ENCODE assay signal across 12 cellular contexts in the genomic region with DNA sequence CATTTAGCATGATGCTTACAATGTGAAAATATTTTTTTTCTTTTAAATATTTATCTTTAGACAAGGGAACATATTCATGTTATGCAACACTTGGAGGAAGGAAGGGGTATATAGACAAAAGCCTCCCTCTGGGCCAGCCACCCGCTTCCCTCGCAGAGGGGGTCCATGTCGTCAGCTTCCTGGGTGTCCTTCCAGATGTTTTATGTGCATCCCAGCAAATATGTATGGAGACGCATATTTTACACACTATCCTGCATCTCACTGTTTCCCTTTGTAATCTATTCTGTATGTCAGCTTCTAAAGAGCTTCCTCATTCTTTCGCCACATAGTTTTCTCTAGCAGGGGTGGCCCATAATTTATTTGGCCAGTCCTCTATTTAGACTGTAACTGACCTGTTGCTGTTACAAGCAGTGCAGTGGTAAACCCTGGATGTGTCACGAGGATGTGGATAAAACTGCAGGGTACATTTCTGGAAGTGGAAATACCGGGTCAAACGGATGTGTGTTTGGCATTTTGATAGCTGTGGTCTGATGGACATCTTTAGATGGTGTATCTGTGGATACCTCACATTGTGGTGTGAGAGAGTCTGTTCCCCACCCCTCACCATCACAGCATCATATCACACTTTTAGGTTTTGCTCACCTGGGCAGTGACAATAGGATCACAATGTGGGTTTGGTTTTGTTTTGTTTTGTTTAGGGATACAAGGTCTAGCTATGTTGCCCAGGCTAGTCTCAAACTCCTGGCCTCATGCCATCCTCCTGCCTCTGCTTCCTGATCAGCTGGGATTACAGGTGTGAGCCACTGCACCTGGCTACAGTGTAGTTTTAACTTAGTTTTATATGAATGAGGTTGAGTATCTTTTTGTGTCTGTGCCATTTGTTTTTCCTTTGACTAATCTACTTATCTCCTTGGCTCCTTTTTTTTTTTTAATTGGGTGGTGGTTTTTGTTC. TPM values are rescaled to one million over a fixed set of nuclear protein-coding genes. Genes with fewer than 3 reads are reported as not detected.
A peak's percentile ranks its signal among the peaks of the same experiment; 100 is the strongest.
DNase-seq lines count a peak whose midpoint lies in the region; ATAC-seq and TF ChIP-seq lines count a peak whose summit lies in the region.
"Had no signal": no experiment of that assay in that cellular context is flagged by ENCODE, and none has a peak within 500 bp of the region (broad histone marks: within the 10 kb centered on the region; RNA-seq: fewer than 3 reads in every experiment).

No MANE protein-coding gene starts in this region.

- H3K9me3 ChIP-seq in mucosa of descending colon (no peaks in the 10 kb centered on the region), gastroesophageal sphincter (no peaks in the 10 kb centered on the region)
- H3K9me3 ChIP-seq: thyroid gland had no signal

- no peaks in the 10 kb centered on the region for H3K9me3 Mint-ChIP-seq in activated CD4-positive, alpha-beta memory T cell treated with anti-CD3 and anti-CD28 coated beads, Interleukin-2, amount 10 ng/mL, durations not matched to agents 7 days and 5 days
- H3K9me3 Mint-ChIP-seq: activated CD4-positive, alpha-beta T cell treated with anti-CD3 and anti-CD28 coated beads, Interleukin-2, amount 10 ng/mL, durations not matched to agents 7 days and 5 days; naive thymus-derived CD4-positive, alpha-beta T cell had no signal

- H3K4me1 Mint-ChIP-seq in activated CD4-positive, alpha-beta memory T cell treated with anti-CD3 and anti-CD28 coated beads, Interleukin-2, amount 10 ng/mL, durations not matched to agents 7 days and 5 days = no peaks in the 10 kb centered on the region
- H3K4me1 Mint-ChIP-seq: activated CD4-positive, alpha-beta T cell treated with anti-CD3 and anti-CD28 coated beads, Interleukin-2, amount 10 ng/mL, durations not matched to agents 7 days and 5 days; naive thymus-derived CD4-positive, alpha-beta T cell had no signal

- H3K4me3 ChIP-seq in mucosa of descending colon = no peak overlapping the region
- H3K4me3 ChIP-seq in gastroesophageal sphincter = no peak overlapping the region
- H3K4me3 ChIP-seq: thyroid gland had no signal

- H3K4me3 Mint-ChIP-seq in activated CD4-positive, alpha-beta memory T cell treated with anti-CD3 and anti-CD28 coated beads, Interleukin-2, amount 10 ng/mL, durations not matched to agents 7 days and 5 days = no peak overlapping the region
- H3K4me3 Mint-ChIP-seq: activated CD4-positive, alpha-beta T cell treated with anti-CD3 and anti-CD28 coated beads, Interleukin-2, amount 10 ng/mL, durations not matched to agents 7 days and 5 days; naive thymus-derived CD4-positive, alpha-beta T cell had no signal

- no peaks in the 10 kb centered on the region for H3K36me3 Mint-ChIP-seq in activated CD4-positive, alpha-beta memory T cell treated with anti-CD3 and anti-CD28 coated beads, Interleukin-2, amount 10 ng/mL, durations not matched to agents 7 days and 5 days (ENCODE audit: low read depth)
- H3K36me3 Mint-ChIP-seq: naive thymus-derived CD4-positive, alpha-beta T cell had no signal

- H3K27me3 Mint-ChIP-seq in activated CD4-positive, alpha-beta memory T cell treated with anti-CD3 and anti-CD28 coated beads, Interleukin-2, amount 10 ng/mL, durations not matched to agents 7 days and 5 days = peaks cover 16% of the 10 kb centered on the region

- WGBS in gastroesophageal sphincter (ENCODE audit: low coverage in 1 of 2), 2 donors = 48 to 53% methylated on average over 4 to 6 of the region's 8 CpGs

- TF ChIP-seq EP300 in gastroesophageal sphincter (IDR thresholded peaks at IDR 0.05) = no peak

- H3K36me3 ChIP-seq in mucosa of descending colon (ENCODE audit: low read depth) (no peaks in the 10 kb centered on the region), gastroesophageal sphincter (no peaks in the 10 kb centered on the region)
- H3K36me3 ChIP-seq: thyroid gland had no signal

- TF ChIP-seq CTCF in VCaP (conservative IDR thresholded peaks at IDR 0.05) (no peak), mucosa of descending colon (IDR thresholded peaks at IDR 0.05) (no peak), gastroesophageal sphincter (IDR thresholded peaks at IDR 0.05) (no peak)

- no peak for TF ChIP-seq POLR2A in gastroesophageal sphincter (IDR thresholded peaks at IDR 0.05)

- no peak overlapping the region for H3K27ac Mint-ChIP-seq in activated CD4-positive, alpha-beta memory T cell treated with anti-CD3 and anti-CD28 coated beads, Interleukin-2, amount 10 ng/mL, durations not matched to agents 7 days and 5 days
- H3K27ac Mint-ChIP-seq: activated CD4-positive, alpha-beta T cell treated with anti-CD3 and anti-CD28 coated beads, Interleukin-2, amount 10 ng/mL, durations not matched to agents 7 days and 5 days had no signal

- no peaks in the 10 kb centered on the region for H3K4me1 ChIP-seq in mucosa of descending colon (ENCODE audit: low read depth)
- H3K4me1 ChIP-seq in gastroesophageal sphincter = peaks cover 0 to 6% (median 0%) of the 10 kb centered on the region in 3 donors
- H3K4me1 ChIP-seq: thyroid gland had no signal

- POLR2A ChIA-PET in activated CD4-positive, alpha-beta memory T cell treated with anti-CD3 and anti-CD28 coated beads, Interleukin-2, amount 10 ng/mL, durations not matched to agents 7 days and 5 days (lab: Charles Lee) = no interaction called here

- DNase-seq in NCI-H1105 treated with DMSO at 0.1 percent for 48 hours (lab: John Stamatoyannopoulos, UW) (peak; percentile 55), NCI-H1105 (lab: John Stamatoyannopoulos, UW) (no peak), Kasumi-1 (lab: John Stamatoyannopoulos, UW) (peak; percentile 24 to 38), mucosa of descending colon (peak; percentile 23 to 27 (median 24)), HPDE6-E6E7 (ENCODE audit: extremely low spot score) (no peak)
- no peak for DNase-seq in activated CD4-positive, alpha-beta memory T cell treated with anti-CD3 and anti-CD28 coated beads, Interleukin-2, amount 10 ng/mL, durations not matched to agents 7 days and 5 days
- DNase-seq: activated CD4-positive, alpha-beta T cell treated with anti-CD3 and anti-CD28 coated beads, Interleukin-2, amount 10 ng/mL, durations not matched to agents 7 days and 5 days; naive thymus-derived CD4-positive, alpha-beta T cell; NCI-H1436 treated with DMSO at 0.1 percent for 48 hours; thyroid gland had no signal

- CTCF ChIA-PET in activated CD4-positive, alpha-beta memory T cell treated with anti-CD3 and anti-CD28 coated beads, Interleukin-2, amount 10 ng/mL, durations not matched to agents 7 days and 5 days (lab: Charles Lee) = interaction anchor here (1.0 kb wide), 2 partner anchors 30 to 503 kb away, joined by 3 read pairs; no protein-coding TSS in a partner anchor

- H3K27me3 ChIP-seq in gastroesophageal sphincter = peaks cover 6% of the 10 kb centered on the region
- H3K27me3 ChIP-seq: thyroid gland had no signal

- intact Hi-C loops in mucosa of descending colon (cut with DNase I, micrococcal nuclease) = no loop called here

- ATAC-seq in mucosa of descending colon (peak; percentile 69), gastroesophageal sphincter (no peak)
- ATAC-seq: naive thymus-derived CD4-positive, alpha-beta T cell had no signal

- H3K27ac ChIP-seq in VCaP (peak overlapping the region; percentile 37), gastroesophageal sphincter (no peak overlapping the region)
- H3K27ac ChIP-seq: thyroid gland had no signal

RNA-seq across cellular contexts. Expression of a gene that starts 31.6 kb away (rescaled TPM):
- total RNA-seq in mucosa of descending colon = 1 to 10 TPM; 1.7 to 4.4 (median 3.5) TPM
- total RNA-seq in gastroesophageal sphincter = 1 to 10 TPM in 2 of 4 donors, under 1 TPM in 2; 0.54 to 3.7 (median 0.92) TPM
- under 1 TPM; 0.28 to 0.43 TPM for total RNA-seq in activated CD4-positive, alpha-beta memory T cell treated with anti-CD3 and anti-CD28 coated beads, Interleukin-2, amount 10 ng/mL, durations not matched to agents 7 days and 5 days

Comparison
In these comparisons a context has a peak if more than half of its experiments do, and no peak if none do; other contexts are left out.
1. DNase-seq: peak in NCI-H1105 treated with DMSO at 0.1 percent for 48 hours (single experiment), Kasumi-1 (2 of 2) and mucosa of descending colon (3 of 3); none in NCI-H1105 (single experiment), HPDE6-E6E7 (single experiment) and activated CD4-positive, alpha-beta memory T cell treated with anti-CD3 and anti-CD28 coated beads, Interleukin-2, amount 10 ng/mL, durations not matched to agents 7 days and 5 days (single experiment).